27 cellular contexts compared by ENCODE assay signal in the genomic region with DNA sequence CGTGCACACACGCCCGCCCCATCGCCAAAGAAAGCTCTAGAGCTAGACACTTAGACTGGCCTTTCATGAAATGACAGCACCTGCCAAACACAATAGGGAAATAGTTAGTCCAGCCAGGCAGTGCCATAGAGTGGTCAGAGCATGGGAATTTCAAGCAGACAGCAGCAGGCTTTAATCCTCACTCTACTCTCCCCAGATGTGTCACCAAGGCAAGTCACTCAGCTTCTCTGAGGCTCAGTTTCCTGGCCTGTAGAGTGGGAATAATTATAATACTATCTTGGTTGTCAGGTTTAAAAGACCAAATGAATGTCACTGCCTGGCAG. TPM values are rescaled to one million over a fixed set of nuclear protein-coding genes. Genes with fewer than 3 reads are reported as not detected.
DNase-seq lines count a peak whose midpoint lies in the region; ATAC-seq, FAIRE-seq and TF ChIP-seq lines count a peak whose summit lies in the region.
"Had no signal": no experiment of that assay in that cellular context is flagged by ENCODE, and none has a peak within 500 bp of the region (broad histone marks: within the 10 kb centered on the region; RNA-seq: fewer than 3 reads in every experiment).

No MANE protein-coding gene starts in this region.

- TF ChIP-seq CTCF in K562 (IDR thresholded peaks at IDR 0.05 in 2 of 3, conservative IDR thresholded peaks at IDR 0.05 in 1 of 3; ENCODE audit: insufficient read depth in 2 of 3, low read depth in 1 of 3, low read length in 3 of 3) (no peak), pancreas (IDR thresholded peaks at IDR 0.05) (no peak)
- no peak for TF ChIP-seq CTCF in CD4-positive, alpha-beta T cell (IDR thresholded peaks at IDR 0.05)

- ATAC-seq in K562, result no peak
- ATAC-seq in left ventricle myocardium superior, result peak; percentile 78
- peak in 3 of 4 donors; percentile 36 to 60 (median 44) for ATAC-seq in pancreas
- ATAC-seq in CD4-positive, alpha-beta T cell (ENCODE audit: poor library complexity), result no peak
- ATAC-seq: natural killer cell treated with Interleukin-12 subunit alpha and Interleukin-12 subunit beta and Interleukin-15 and Interleukin-18, amount 100 ng/mL, for 72 hours had no signal

- intact Hi-C loops in K562 (cut with micrococcal nuclease) (no loop called here), left ventricle myocardium superior (cut with micrococcal nuclease) (no loop called here), pancreas (cut with DNase I) (no loop called here)
- intact Hi-C loops in CD4-positive, alpha-beta T cell (cut with DNase I, micrococcal nuclease), result no loop called here

- peak; percentile 23 for DNase-seq in MG63
- no peak for DNase-seq in K562 (ENCODE audit: extremely low read depth in 1 of 4, low spot score in 3 of 4)
- peak; percentile 49 for DNase-seq in left ventricle myocardium superior
- DNase-seq in pancreas, result no peak
- no peak for DNase-seq in HUDEP-2 (lab: John Stamatoyannopoulos, UW; ENCODE audit: unreplicated experiment in 76 of 76)
- no peak for DNase-seq in CD4-positive, alpha-beta T cell
- DNase-seq in activated CD4-positive, alpha-beta T cell treated with anti-CD3 and anti-CD28 coated beads for 4 hours, result no peak
- DNase-seq in foreskin melanocyte, result no peak
- DNase-seq: ACHN; activated CD4-positive, alpha-beta T cell treated with anti-CD3 and anti-CD28 coated beads, Interleukin-2, amount 10 ng/mL, durations not matched to agents 24 days and 14 days; activated naive CD4-positive, alpha-beta T cell; activated T-cell treated with anti-CD3 and anti-CD28 coated beads, Interleukin-2, amount 50 U/mL, for 48 hours; brain microvascular endothelial cell; Caco-2; effector CD4-positive, alpha-beta T cell; GF-D8; H7; midbrain; NCI-H146; NCI-H510A; OCI-M1; retina; stimulated activated CD4-positive, alpha-beta T cell treated with anti-CD3 and anti-CD28 coated beads, Interleukin-4, amount 100 ng/mL, for 1 hour; T-helper 9 cell; WERI-Rb-1 had no signal

- no peaks in the 10 kb centered on the region for H3K27me3 ChIP-seq in MG63
- no peaks in the 10 kb centered on the region for H3K27me3 ChIP-seq in K562 (ENCODE audit: control insufficient read depth in 2 of 2, insufficient read depth in 2 of 2, low read length in 2 of 2)
- H3K27me3 ChIP-seq in pancreas, result no peaks in the 10 kb centered on the region
- H3K27me3 ChIP-seq in CD4-positive, alpha-beta T cell (ENCODE audit: control insufficient read depth, insufficient read depth, low read length), result no peaks in the 10 kb centered on the region
- H3K27me3 ChIP-seq: brain microvascular endothelial cell had no signal

- no peak overlapping the region for H2AFZ ChIP-seq in K562 (ENCODE audit: low read depth, low read length)

- H3K36me3 ChIP-seq in MG63 (no peaks in the 10 kb centered on the region), K562 (ENCODE audit: control insufficient read depth, insufficient read depth, low read length) (no peaks in the 10 kb centered on the region), pancreas (no peaks in the 10 kb centered on the region)
- H3K36me3 ChIP-seq: brain microvascular endothelial cell, WERI-Rb-1 had no signal

- in situ Hi-C loops in K562 (cut with MboI), result no loop called here

- H3K9me3 ChIP-seq in MG63, result peaks cover 10% of the 10 kb centered on the region
- no peaks in the 10 kb centered on the region; the same call in 1 of the 2 replicates for H3K9me3 ChIP-seq in K562 (replicated peaks; ENCODE audit: control insufficient read depth, insufficient read depth, low read depth, low read length)
- H3K9me3 ChIP-seq in pancreas, result no peaks in the 10 kb centered on the region
- H3K9me3 ChIP-seq in CD4-positive, alpha-beta T cell (ENCODE audit: control insufficient read depth, low read length), result peaks cover 6% of the 10 kb centered on the region

- CTCF ChIA-PET in K562 (lab: Yijun Ruan, JAX; ENCODE audit: low intra/inter-chr PET ratio), result no interaction called here
- CTCF ChIA-PET in CD4-positive, alpha-beta T cell (lab: Charles Lee), result no interaction called here

- no peak overlapping the region for H3K27ac Mint-ChIP-seq in CD4-positive, alpha-beta T cell
- H3K27ac Mint-ChIP-seq: activated CD4-positive, alpha-beta T cell treated with anti-CD3 and anti-CD28 coated beads, Interleukin-2, amount 10 ng/mL, durations not matched to agents 24 days and 14 days had no signal

- no peak overlapping the region for H3K9ac ChIP-seq in K562 (ENCODE audit: insufficient read depth in 1 of 2, low read depth in 2 of 2, low read length in 2 of 2)

- BruUV-seq in K562 (replicated peaks; lab: Mats Ljungman, UMichigan), result no TSS peak

- H3K4me3 Mint-ChIP-seq in CD4-positive, alpha-beta T cell, result no peak overlapping the region
- H3K4me3 Mint-ChIP-seq: activated CD4-positive, alpha-beta T cell treated with anti-CD3 and anti-CD28 coated beads, Interleukin-2, amount 10 ng/mL, durations not matched to agents 24 days and 14 days; natural killer cell treated with Interleukin-12 subunit alpha and Interleukin-12 subunit beta and Interleukin-15 and Interleukin-18, amount 100 ng/mL, for 72 hours had no signal

- no peaks in the 10 kb centered on the region for H3K9me1 ChIP-seq in K562 (ENCODE audit: control insufficient read depth, insufficient read depth, low read length)

- no peak for TF ChIP-seq RAD21 in K562 (CRISPR knock-in tag; conservative IDR thresholded peaks at IDR 0.05 in 1 of 2, IDR thresholded peaks at IDR 0.05 in 1 of 2)

- no peak for TF ChIP-seq POLR2A in K562 (conservative IDR thresholded peaks at IDR 0.05)

- no peaks in the 10 kb centered on the region for H3K36me3 Mint-ChIP-seq in CD4-positive, alpha-beta T cell (ENCODE audit: low read depth)
- H3K36me3 Mint-ChIP-seq: natural killer cell treated with Interleukin-12 subunit alpha and Interleukin-12 subunit beta and Interleukin-15 and Interleukin-18, amount 100 ng/mL, for 72 hours had no signal

- H3K4me2 ChIP-seq in K562 (ENCODE audit: insufficient read depth, low read length), result no peak overlapping the region

- no peaks in the 10 kb centered on the region for H4K20me1 ChIP-seq in K562 (replicated peaks; ENCODE audit: control insufficient read depth, insufficient read depth, low read length)

- TF ChIP-seq EP300 in K562 (IDR thresholded peaks at IDR 0.05; ENCODE audit: low read length), result no peak

- POLR2A ChIA-PET in K562 (lab: Yijun Ruan, JAX), result interaction anchor here (0.7 to 1.2 kb wide), 2 partner anchors 11 to 69 kb away, joined by 3 read pairs; no protein-coding TSS in a partner anchor
- POLR2A ChIA-PET in CD4-positive, alpha-beta T cell (lab: Charles Lee), result no interaction called here

- FAIRE-seq in K562 (lab: Jason Lieb, UNC), result no peak
- no peak for FAIRE-seq in pancreas (lab: Jason Lieb, UNC)

- no peaks in the 10 kb centered on the region for H3K9me3 Mint-ChIP-seq in CD4-positive, alpha-beta T cell

- 92% methylated on average over 4 of the region's 4 CpGs for WGBS in K562 (ENCODE audit: insufficient coverage, low coverage, missing lambda C conversion rate)
- WGBS in pancreas, 2 donors, result 91 to 92% methylated on average over 4 of the region's 4 CpGs

- H3K4me1 Mint-ChIP-seq in CD4-positive, alpha-beta T cell (ENCODE audit: low read depth), result peaks cover 15% of the 10 kb centered on the region

- no peaks in the 10 kb centered on the region for H3K79me2 ChIP-seq in K562 (ENCODE audit: control insufficient read depth, insufficient read depth, low read length)

- H3K4me1 ChIP-seq in K562 (replicated peaks in 1 of 2; ENCODE audit: control insufficient read depth in 2 of 2, insufficient read depth in 2 of 2, low read length in 2 of 2) (peaks cover 10 to 17% of the 10 kb centered on the region in 2 experiments; a peak in 4 of 5 replicates), pancreas (no peaks in the 10 kb centered on the region)
- H3K4me1 ChIP-seq: Caco-2 had no signal

- H3K27ac ChIP-seq in K562 (ENCODE audit: extremely low read depth, low read depth, low read length), result no peak overlapping the region
- peak overlapping the region in 2 of 4 donors; percentile 14 to 57 for H3K27ac ChIP-seq in pancreas
- H3K27ac ChIP-seq in CD4-positive, alpha-beta T cell (ENCODE audit: low read depth, low read length), result no peak overlapping the region
- H3K27ac ChIP-seq: brain microvascular endothelial cell had no signal

- H3K4me3 ChIP-seq in MG63 (no peak overlapping the region), K562 (no peak overlapping the region), pancreas (no peak overlapping the region)

- H3K27me3 Mint-ChIP-seq in CD4-positive, alpha-beta T cell, result no peaks in the 10 kb centered on the region
- H3K27me3 Mint-ChIP-seq: activated CD4-positive, alpha-beta T cell treated with anti-CD3 and anti-CD28 coated beads, Interleukin-2, amount 10 ng/mL, durations not matched to agents 24 days and 14 days; natural killer cell treated with Interleukin-12 subunit alpha and Interleukin-12 subunit beta and Interleukin-15 and Interleukin-18, amount 100 ng/mL, for 72 hours had no signal

TF ChIP-seq in K562, 482 proteins besides CTCF, POLR2A, EP300 and RAD21:
- TF ChIP-seq RB1 (IDR thresholded peaks at IDR 0.05; ENCODE audit: low read depth) (no peak), RBM25 (IDR thresholded peaks at IDR 0.05; ENCODE audit: low read depth, low read length, severe bottlenecking) (peak; percentile 71)

RNA-seq across cellular contexts. Expression of a gene that starts 59.3 kb away (rescaled TPM):
- 0.16 TPM in 1 of 2 replicates, not detected in the other for total RNA-seq in MG63 (2014; rRNA removed; shearing (Covaris generic); ENCODE audit: low replicate concordance)
- 0.42 TPM in 1 of 2 replicates, not detected in the other for total RNA-seq in K562 (2011; cell fraction: chromatin; rRNA removed; ENCODE audit: low replicate concordance)
- 0.17 and 0.26 TPM in 2 replicates for total RNA-seq in K562 (2011; cell fraction: nucleolus; rRNA removed)
- total RNA-seq in K562 (2011; cell fraction: nucleoplasm; rRNA removed), result 0.15 and 0.92 TPM in 2 replicates
- 0.08 TPM in 1 of 2 replicates, not detected in the other for total RNA-seq in K562 (2014; rRNA removed)
- 0.07 and 0.29 TPM in 2 replicates for total RNA-seq in K562 (2014; rRNA removed; fragmentation: Illumina TruSeq; extraction: Trizol)
- 0.15 and 0.33 TPM in 2 replicates for total RNA-seq in K562 (2015; rRNA removed; fragmentation: Illumina TruSeq; extraction: Trizol)
- 0.13 and 0.27 TPM in 2 replicates for total RNA-seq in K562 (2021)
- polyA plus RNA-seq in K562 (2011; rRNA removed), result 0.11 and 0.12 TPM in 2 replicates
- polyA plus RNA-seq in K562 (2011; cell fraction: cytosol; rRNA removed), result 0.16 TPM in 1 of 2 replicates, not detected in the other
- polyA plus RNA-seq in K562 (2011; cell fraction: nucleus; rRNA removed), result 0.14 and 0.36 TPM in 2 replicates
- polyA plus RNA-seq in K562 (2012), result 0.76 and 4.9 TPM in 2 replicates
- polyA plus RNA-seq in K562 (2014; fragmentation: Illumina TruSeq; extraction: Trizol), result 0.09 and 0.14 TPM in 2 replicates
- polyA plus RNA-seq in K562 (2014; fragmentation: Nextera tagmentation; extraction: Ambion mirVana), result under 1 TPM in 1 of 2 experiments, not detected in 1; 0.07 TPM
- 0.35 and 0.41 TPM in 2 replicates for polyA plus RNA-seq in K562 (2014; rRNA removed)
- 0.11 and 0.12 TPM in 2 replicates for polyA minus RNA-seq in K562 (2011; rRNA and poly(A)+ RNA removed)
- polyA minus RNA-seq in K562 (2011; cell fraction: cytosol; rRNA and poly(A)+ RNA removed), result not detected in 2 replicates
- 0.13 and 0.22 TPM in 2 replicates for polyA minus RNA-seq in K562 (2011; cell fraction: nucleus; rRNA and poly(A)+ RNA removed)
- total RNA-seq in left ventricle myocardium superior, result 0.32 TPM
- 1 to 10 TPM in 5 of 6 donors, under 1 TPM in 1; 0.69 to 5.5 (median 1.5) TPM for total RNA-seq in pancreas
- polyA plus RNA-seq in pancreas, result 1 to 10 TPM; 1.1 to 2.3 TPM
- 1 to 10 TPM in 1 of 2 experiments, under 1 TPM in 1; 0.61 to 1.2 TPM for total RNA-seq in CD4-positive, alpha-beta T cell
- total RNA-seq: H7, osteocyte had no signal

Comparison
In these comparisons a context has a peak if more than half of its experiments do, and no peak if none do; other contexts are left out.
1. DNase-seq: peak in MG63 (single experiment) and left ventricle myocardium superior (single experiment); none in K562 (0 of 4), pancreas (0 of 6), HUDEP-2 (0 of 76), CD4-positive, alpha-beta T cell (0 of 10), activated CD4-positive, alpha-beta T cell treated with anti-CD3 and anti-CD28 coated beads for 4 hours (0 of 2) and foreskin melanocyte (single experiment).
2. ATAC-seq: peak in left ventricle myocardium superior (single experiment) and pancreas (3 of 4); none in K562 (single experiment) and CD4-positive, alpha-beta T cell (single experiment).